8 cellular contexts compared by ENCODE assay signal in the genomic region with DNA sequence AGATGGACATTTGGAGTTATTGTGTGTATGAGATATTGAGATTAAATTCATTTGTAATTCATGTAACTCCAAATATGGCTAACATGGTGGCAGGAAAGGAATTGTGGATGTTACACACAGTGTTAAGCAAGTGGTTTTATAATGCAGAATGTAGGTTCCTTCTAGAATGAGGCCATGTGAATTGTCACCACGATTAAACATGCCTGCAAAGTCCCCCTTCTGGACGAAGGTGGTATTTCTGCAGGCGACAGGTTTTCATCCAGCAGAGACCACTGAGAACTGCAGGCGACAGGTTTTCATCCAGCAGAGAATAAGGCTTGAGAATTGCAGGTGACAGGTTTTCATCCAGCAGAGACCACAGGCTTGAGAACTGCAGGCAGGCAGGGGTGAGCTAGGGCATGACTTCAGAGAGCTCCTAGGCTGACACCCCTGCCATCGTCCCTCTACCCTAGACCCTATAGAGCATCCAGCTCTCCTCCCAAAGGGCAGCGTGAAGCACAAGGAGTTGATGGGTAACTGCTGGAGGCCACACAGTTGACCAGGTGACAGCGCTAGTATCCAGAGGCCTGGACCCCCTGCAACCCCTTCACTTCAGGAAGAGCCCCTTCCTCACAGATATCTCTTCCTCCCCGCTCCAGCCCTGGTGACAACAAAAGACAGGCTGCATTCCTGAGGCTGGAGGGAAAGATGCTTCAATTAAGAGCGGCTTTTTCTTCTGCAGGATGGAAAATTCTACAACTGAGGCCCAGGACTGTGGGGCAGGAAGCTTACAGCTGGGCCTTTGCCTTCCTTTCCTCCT.
A peak's percentile ranks its signal among the peaks of the same experiment; 100 is the strongest.
DNase-seq lines count a peak whose midpoint lies in the region; ATAC-seq, FAIRE-seq and TF ChIP-seq lines count a peak whose summit lies in the region.

No MANE protein-coding gene starts in this region.

- intact Hi-C loops in activated CD4-positive, alpha-beta T cell treated with anti-CD3 and anti-CD28 coated beads, Interleukin-2, amount 10 ng/mL, durations not matched to agents 24 days and 14 days (cut with micrococcal nuclease), result loop anchor here (1.0 to 2.0 kb wide), 2 partner anchors 200 to 332 kb away; no protein-coding TSS in a partner anchor

- no peaks in the 10 kb centered on the region for H3K9me3 Mint-ChIP-seq in activated CD4-positive, alpha-beta T cell treated with anti-CD3 and anti-CD28 coated beads, Interleukin-2, amount 10 ng/mL, durations not matched to agents 24 days and 14 days

- H3K27ac ChIP-seq in A549 (no peak overlapping the region), thoracic aorta (no peak overlapping the region)

- H3K27ac Mint-ChIP-seq in activated CD4-positive, alpha-beta T cell treated with anti-CD3 and anti-CD28 coated beads, Interleukin-2, amount 10 ng/mL, durations not matched to agents 24 days and 14 days, result no peak overlapping the region

- TF ChIP-seq RAD21 in A549 (conservative IDR thresholded peaks at IDR 0.05 in 1 of 2, IDR thresholded peaks at IDR 0.05 in 1 of 2), result peak; percentile 39 to 42

- no peak for TF ChIP-seq POLR2A in A549 (IDR thresholded peaks at IDR 0.05; ENCODE audit: low read length)

- POLR2A ChIA-PET in A549 (lab: Yijun Ruan, JAX), result no interaction called here

- H3K4me1 Mint-ChIP-seq in activated CD4-positive, alpha-beta T cell treated with anti-CD3 and anti-CD28 coated beads, Interleukin-2, amount 10 ng/mL, durations not matched to agents 24 days and 14 days, result no peaks in the 10 kb centered on the region

- H3K4me1 ChIP-seq in A549 (no peaks in the 10 kb centered on the region), thoracic aorta (ENCODE audit: control insufficient read depth in 1 of 2, low read depth in 2 of 2) (peaks cover 0 to 6% of the 10 kb centered on the region in 2 donors)

- H3K9me3 ChIP-seq in A549 (no peaks in the 10 kb centered on the region), thoracic aorta (no peaks in the 10 kb centered on the region)

- FAIRE-seq in A549 (lab: Jason Lieb, UNC), result no peak

- H3K27me3 Mint-ChIP-seq in activated CD4-positive, alpha-beta T cell treated with anti-CD3 and anti-CD28 coated beads, Interleukin-2, amount 10 ng/mL, durations not matched to agents 24 days and 14 days, result peaks cover 5% of the 10 kb centered on the region

- TF ChIP-seq EP300 in A549 (IDR thresholded peaks at IDR 0.05), result no peak

- H3K36me3 Mint-ChIP-seq in activated CD4-positive, alpha-beta T cell treated with anti-CD3 and anti-CD28 coated beads, Interleukin-2, amount 10 ng/mL, durations not matched to agents 24 days and 14 days (ENCODE audit: low read depth), result no peaks in the 10 kb centered on the region

- no peaks in the 10 kb centered on the region for H3K36me3 ChIP-seq in thoracic aorta

- ATAC-seq in A549 (peak; percentile 47 to 81; a peak in 5 of 6 replicates), thoracic aorta (ENCODE audit: insufficient number of reproducible peaks, low FRiP score, low read depth) (no peak), HG03280 (IDR thresholded peaks at IDR 0.05; ENCODE audit: unreplicated experiment) (no peak)

- CTCF ChIA-PET in A549 (lab: Yijun Ruan, JAX), result interaction anchor here (0.7 to 4.4 kb wide), 14 partner anchors 8 to 200 kb away, joined by 3 to 35 read pairs (median 3); partner anchors contain the start of gene LOXHD1

- H3K27me3 ChIP-seq in thoracic aorta (replicated peaks; ENCODE audit: insufficient read depth), result no peaks in the 10 kb centered on the region

- TF ChIP-seq CTCF in A549 (IDR thresholded peaks at IDR 0.05), result peak; percentile 35; the same call in 2 of the 3 replicates
- peak; percentile 68 for TF ChIP-seq CTCF in GM12874 (IDR thresholded peaks at IDR 0.05; ENCODE audit: insufficient read depth, low read depth, low read length)
- peak; percentile 81 for TF ChIP-seq CTCF in thoracic aorta (IDR thresholded peaks at IDR 0.05)

- no peak overlapping the region for H3K4me2 ChIP-seq in A549

- H3K4me3 Mint-ChIP-seq in activated CD4-positive, alpha-beta T cell treated with anti-CD3 and anti-CD28 coated beads, Interleukin-2, amount 10 ng/mL, durations not matched to agents 24 days and 14 days, result no peak overlapping the region

- H3K4me3 ChIP-seq in A549 (no peak overlapping the region), thoracic aorta (no peak overlapping the region)

- peak; percentile 10 to 35 for DNase-seq in A549 (ENCODE audit: low read depth in 1 of 2, low spot score in 1 of 2)
- peak; percentile 12 for DNase-seq in NCI-H2171 (lab: John Stamatoyannopoulos, UW)
- DNase-seq in activated CD4-positive, alpha-beta T cell treated with anti-CD3 and anti-CD28 coated beads, Interleukin-2, amount 10 ng/mL, durations not matched to agents 24 days and 14 days, result peak; percentile 86
- DNase-seq in ecto neural progenitor cell (ENCODE audit: low spot score), result peak; percentile 72
- DNase-seq in mucosa of gallbladder (ENCODE audit: low spot score), result peak; percentile 46
- no peak for DNase-seq in thoracic aorta (ENCODE audit: low spot score)

- 33% methylated on average over 9 of the region's 9 CpGs for WGBS in A549 (ENCODE audit: missing lambda C conversion rate)

TF ChIP-seq in A549, 52 proteins besides CTCF, POLR2A, EP300 and RAD21:
- TF ChIP-seq HOXB13 (CRISPR knock-in tag; IDR thresholded peaks at IDR 0.05; ENCODE audit: low read depth), result no peak
- peak; percentile 57 for TF ChIP-seq SMC3 (IDR thresholded peaks at IDR 0.05)
- no peak for TF ChIP-seq HOXA7 (CRISPR knock-in tag; IDR thresholded peaks at IDR 0.05)
- no peak for TF ChIP-seq MAZ (IDR thresholded peaks at IDR 0.05; ENCODE audit: borderline replicate concordance, low read depth, low read length)

Comparison
In these comparisons a context has a peak if more than half of its experiments do, and no peak if none do; other contexts are left out.
1. ATAC-seq: peak in A549 (2 of 2); none in thoracic aorta (single experiment) and HG03280 (single experiment).
2. Peak in every context shown above with its lines, with median percentiles within 50 percentile points of each other: CTCF ChIP-seq.